9 cellular contexts compared by ENCODE assay signal in the genomic region with DNA sequence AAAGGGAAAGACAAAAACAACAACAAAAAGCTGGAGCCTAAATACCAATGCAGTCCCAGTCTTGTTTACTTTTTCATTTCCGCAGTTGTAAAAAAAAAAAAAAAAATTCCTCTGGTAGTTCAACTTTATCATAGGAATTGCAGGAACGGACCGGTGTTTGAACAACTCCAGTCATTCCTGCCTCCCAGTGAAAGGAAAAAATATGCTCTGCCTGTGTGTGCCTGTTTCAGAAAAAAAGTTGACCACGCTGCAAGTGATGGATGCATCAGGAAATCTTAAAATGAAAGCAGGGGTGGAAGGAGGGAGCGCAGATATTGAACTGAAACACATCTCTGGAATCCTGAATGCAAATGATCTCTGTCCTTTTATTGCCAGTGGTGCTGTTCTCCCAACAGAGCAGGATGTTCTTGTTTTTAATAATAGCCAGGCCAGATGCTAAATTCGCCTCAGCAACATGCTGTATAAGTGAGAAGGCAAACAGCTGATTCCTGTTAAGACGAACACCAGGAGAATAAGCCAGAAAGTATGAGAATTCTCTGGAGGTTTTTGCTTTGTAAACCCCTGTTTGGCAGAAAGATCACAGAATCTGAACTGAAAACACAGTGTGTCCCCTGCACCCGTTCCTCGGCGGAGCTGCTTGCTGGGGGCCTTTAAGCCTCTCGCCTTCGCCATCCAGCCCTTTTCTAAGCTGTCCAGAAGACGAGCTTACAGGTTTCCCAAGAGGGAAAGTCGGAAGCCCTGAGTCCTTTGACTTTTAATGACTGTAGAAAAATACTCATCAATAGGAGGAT.
A peak's percentile ranks its signal among the peaks of the same experiment; 100 is the strongest.
DNase-seq lines count a peak whose midpoint lies in the region; ATAC-seq, FAIRE-seq and TF ChIP-seq lines count a peak whose summit lies in the region.
"Had no signal": no experiment of that assay in that cellular context is flagged by ENCODE, and none has a peak within 500 bp of the region (broad histone marks: within the 10 kb centered on the region; RNA-seq: fewer than 3 reads in every experiment).

No MANE protein-coding gene starts in this region.

- peak overlapping the region in 2 of 5 experiments; percentile 61 for H3K27ac Mint-ChIP-seq in brain
- H3K27ac Mint-ChIP-seq in CD8-positive, alpha-beta T cell = no peak overlapping the region

- intact Hi-C loops in CD8-positive, alpha-beta T cell (cut with DNase I, micrococcal nuclease) = no loop called here

- H3K36me3 ChIP-seq in HEK293 (ENCODE audit: control insufficient read depth in 2 of 2, insufficient read depth in 1 of 2, low read length in 2 of 2) (no peaks in the 10 kb centered on the region), keratinocyte (ENCODE audit: control insufficient read depth in 2 of 2, extremely low read depth in 1 of 2, insufficient read depth in 2 of 2, low read length in 2 of 2) (no peaks in the 10 kb centered on the region)
- no peaks in the 10 kb centered on the region for H3K36me3 ChIP-seq in CD8-positive, alpha-beta T cell (ENCODE audit: insufficient read depth, low read length)

- no peak overlapping the region for H3K4me3 ChIP-seq in HEK293 (ENCODE audit: low read depth, low read length)
- no peak overlapping the region for H3K4me3 ChIP-seq in keratinocyte (ENCODE audit: control insufficient read depth in 2 of 3, extremely low read depth in 1 of 3, insufficient read depth in 2 of 3, low read depth in 1 of 3, low read length in 3 of 3)
- H3K4me3 ChIP-seq in CD8-positive, alpha-beta T cell (ENCODE audit: low read depth, low read length) = no peak overlapping the region

- dilution Hi-C loops in keratinocyte (cut with MboI; ENCODE audit: extremely low pct_ligation_motif_present, low sequenced_read_pairs) = no loop called here

- no peak for TF ChIP-seq CTCF in HEK293 (tag by site-specific recombination; IDR thresholded peaks at IDR 0.05)
- no peak for TF ChIP-seq CTCF in brain (conservative IDR thresholded peaks at IDR 0.05)
- no peak for TF ChIP-seq CTCF in keratinocyte (optimal IDR thresholded peaks at IDR 0.05 in 1 of 3, IDR thresholded peaks at IDR 0.05 in 1 of 3, conservative IDR thresholded peaks at IDR 0.05 in 1 of 3; ENCODE audit: extremely low read depth in 1 of 3, insufficient read depth in 2 of 3, low read length in 3 of 3)
- no peak for TF ChIP-seq CTCF in CD8-positive, alpha-beta T cell (IDR thresholded peaks at IDR 0.05)

- no peaks in the 10 kb centered on the region for H3K9me1 ChIP-seq in keratinocyte (ENCODE audit: control insufficient read depth, extremely low read depth, insufficient read depth, low read length)

- H3K4me2 ChIP-seq in keratinocyte (ENCODE audit: control insufficient read depth, extremely low read depth, insufficient read depth, low read depth, low read length) = peak overlapping the region; percentile 51

- peaks cover 20% of the 10 kb centered on the region for H3K4me1 Mint-ChIP-seq in brain
- H3K4me1 Mint-ChIP-seq in CD8-positive, alpha-beta T cell (ENCODE audit: low read depth) = peaks cover 5% of the 10 kb centered on the region

- no peaks in the 10 kb centered on the region for H3K79me2 ChIP-seq in keratinocyte (ENCODE audit: control insufficient read depth, insufficient read depth, low read length)

- peak overlapping the region in 3 of 5 experiments; percentile 35 to 57 (median 45) for H3K4me3 Mint-ChIP-seq in brain
- H3K4me3 Mint-ChIP-seq in CD8-positive, alpha-beta T cell = no peak overlapping the region

- POLR2A ChIA-PET in HEK293 (lab: Yijun Ruan, JAX) = no interaction called here
- POLR2A ChIA-PET in CD8-positive, alpha-beta T cell (lab: Charles Lee) = no interaction called here

- CTCF ChIA-PET in HEK293 (lab: Yijun Ruan, JAX) = interaction anchor here (0.6 to 1.9 kb wide), 4 partner anchors 35 to 1081 kb away, joined by 3 to 6 read pairs (median 3); no protein-coding TSS in a partner anchor
- CTCF ChIA-PET in CD8-positive, alpha-beta T cell (lab: Charles Lee) = interaction anchor here (1.1 kb wide), 1 partner anchor 900 kb away, joined by 3 read pairs; no protein-coding TSS in a partner anchor

- H3K27me3 Mint-ChIP-seq in brain = peaks cover 3% of the 10 kb centered on the region
- H3K27me3 Mint-ChIP-seq in CD8-positive, alpha-beta T cell (ENCODE audit: low read depth) = no peaks in the 10 kb centered on the region

- peaks cover 9% of the 10 kb centered on the region; the same call in 1 of the 2 replicates for H3K4me1 ChIP-seq in HEK293 (ENCODE audit: control insufficient read depth, insufficient read depth, low read length)
- H3K4me1 ChIP-seq in keratinocyte (ENCODE audit: control insufficient read depth, extremely low read depth, insufficient read depth, low read length) = peaks cover 3% of the 10 kb centered on the region
- no peaks in the 10 kb centered on the region for H3K4me1 ChIP-seq in CD8-positive, alpha-beta T cell (ENCODE audit: insufficient read depth, low read length)

- H3K27ac ChIP-seq in HEK293 (ENCODE audit: extremely low read depth, low read depth, low read length) (no peak overlapping the region), keratinocyte (ENCODE audit: control insufficient read depth, insufficient read depth, low read length) (no peak overlapping the region)
- H3K27ac ChIP-seq in CD8-positive, alpha-beta T cell (ENCODE audit: low read depth, low read length) = no peak overlapping the region

- no peak for ATAC-seq in CD8-positive, alpha-beta T cell

- H3K27me3 ChIP-seq in keratinocyte (ENCODE audit: control insufficient read depth, extremely low read depth, insufficient read depth, low read length) = no peaks in the 10 kb centered on the region
- H3K27me3 ChIP-seq in CD8-positive, alpha-beta T cell (ENCODE audit: insufficient read depth, low read length) = no peaks in the 10 kb centered on the region

- DNase-seq in keratinocyte (ENCODE audit: low read depth, low spot score) (no peak), smooth muscle cell of the brain vasculature (ENCODE audit: low read depth, low spot score) (peak; percentile 57), NOMO-1 treated with dmso at 0.1 percent for 144 hours (lab: John Stamatoyannopoulos, UW; ENCODE audit: unreplicated experiment) (no peak)
- no peak for DNase-seq in stimulated activated CD4-positive, alpha-beta T cell treated with anti-CD3 and anti-CD28 coated beads, Interleukin-4, amount 100 ng/mL, for 1 hour
- no peak for DNase-seq in CD8-positive, alpha-beta T cell
- DNase-seq in activated CD4-positive, alpha-beta T cell treated with anti-CD3 and anti-CD28 coated beads, Interleukin-2, amount 50 U/mL, for 1 hour = no peak
- DNase-seq: activated CD4-positive, alpha-beta T cell treated with anti-CD3 and anti-CD28 coated beads for 48 hours had no signal

- H4K20me1 ChIP-seq in keratinocyte (ENCODE audit: control insufficient read depth, extremely low read depth, insufficient read depth, low read length) = no peaks in the 10 kb centered on the region

- H3K9me3 ChIP-seq in HEK293 (ENCODE audit: control insufficient read depth, insufficient read depth, low read depth, low read length) (no peaks in the 10 kb centered on the region), keratinocyte (ENCODE audit: control insufficient read depth, low read depth, low read length) (no peaks in the 10 kb centered on the region)
- H3K9me3 ChIP-seq in CD8-positive, alpha-beta T cell (ENCODE audit: low read length) = no peaks in the 10 kb centered on the region

- FAIRE-seq in keratinocyte (lab: Jason Lieb, UNC) = no peak

- no peaks in the 10 kb centered on the region for H3K36me3 Mint-ChIP-seq in brain
- H3K36me3 Mint-ChIP-seq in CD8-positive, alpha-beta T cell = no peaks in the 10 kb centered on the region

- no peaks in the 10 kb centered on the region for H3K9me3 Mint-ChIP-seq in brain
- H3K9me3 Mint-ChIP-seq in CD8-positive, alpha-beta T cell = no peaks in the 10 kb centered on the region

- H3K9ac ChIP-seq in keratinocyte (ENCODE audit: control insufficient read depth, extremely low read depth, insufficient read depth, low read length) = no peak overlapping the region

- H2AFZ ChIP-seq in keratinocyte (ENCODE audit: control insufficient read depth, low read length) = peak overlapping the region; percentile 20

TF ChIP-seq in HEK293, 187 proteins besides CTCF, POLR2A, EP300 and RAD21:
- TF ChIP-seq SALL2 (tag by site-specific recombination; IDR thresholded peaks at IDR 0.05; ENCODE audit: borderline replicate concordance) = no peak
- 0 out of 2 replicates have a peak, but pooled peaks have one; percentile 16 for TF ChIP-seq ZNF335 (tag by site-specific recombination; conservative IDR thresholded peaks at IDR 0.05)
- TF ChIP-seq GLIS2 (tag by site-specific recombination; IDR thresholded peaks at IDR 0.05) = no peak
- TF ChIP-seq, protein P1, sequence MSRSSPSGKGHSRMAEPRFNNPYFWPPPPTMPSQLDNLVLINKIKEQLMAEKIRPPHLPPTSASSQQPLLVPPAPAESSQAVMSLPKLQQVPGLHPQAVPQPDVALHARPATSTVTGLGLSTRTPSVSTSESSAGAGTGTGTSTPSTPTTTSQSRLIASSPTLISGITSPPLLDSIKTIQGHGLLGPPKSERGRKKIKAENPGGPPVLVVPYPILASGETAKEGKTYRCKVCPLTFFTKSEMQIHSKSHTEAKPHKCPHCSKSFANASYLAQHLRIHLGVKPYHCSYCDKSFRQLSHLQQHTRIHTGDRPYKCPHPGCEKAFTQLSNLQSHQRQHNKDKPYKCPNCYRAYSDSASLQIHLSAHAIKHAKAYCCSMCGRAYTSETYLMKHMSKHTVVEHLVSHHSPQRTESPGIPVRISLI (tag by site-specific recombination; IDR thresholded peaks at IDR 0.05) = 0 out of 2 replicates have a peak, but pooled peaks have one; percentile 62
